In the genomic region with DNA sequence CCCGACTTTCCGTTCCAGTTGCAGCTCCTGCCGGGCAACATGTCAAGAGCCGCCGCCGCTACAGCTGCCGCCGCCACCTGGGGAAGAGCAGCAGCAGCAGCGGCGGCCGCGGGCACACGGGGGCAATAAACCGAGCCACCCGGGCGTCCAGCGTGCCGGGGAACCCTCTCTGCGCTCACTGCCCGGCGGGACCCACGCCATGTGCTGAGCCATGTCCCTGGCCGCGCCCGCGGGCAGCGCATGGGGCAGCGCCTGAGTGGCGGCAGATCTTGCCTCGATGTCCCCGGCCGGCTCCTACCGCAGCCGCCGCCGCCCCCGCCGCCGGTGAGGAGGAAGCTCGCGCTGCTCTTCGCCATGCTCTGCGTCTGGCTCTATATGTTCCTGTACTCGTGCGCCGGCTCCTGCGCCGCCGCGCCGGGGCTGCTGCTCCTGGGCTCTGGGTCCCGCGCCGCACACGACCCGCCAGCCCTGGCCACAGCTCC, we compare ENCODE assay signal across 1 cellular context.
TF ChIP-seq lines count a peak whose summit lies in the region.

No MANE protein-coding gene starts in this region.

TF ChIP-seq in HEK293, 187 proteins besides CTCF, POLR2A, EP300 and RAD21 (continued from another document):
- TF ChIP-seq, protein P1, sequence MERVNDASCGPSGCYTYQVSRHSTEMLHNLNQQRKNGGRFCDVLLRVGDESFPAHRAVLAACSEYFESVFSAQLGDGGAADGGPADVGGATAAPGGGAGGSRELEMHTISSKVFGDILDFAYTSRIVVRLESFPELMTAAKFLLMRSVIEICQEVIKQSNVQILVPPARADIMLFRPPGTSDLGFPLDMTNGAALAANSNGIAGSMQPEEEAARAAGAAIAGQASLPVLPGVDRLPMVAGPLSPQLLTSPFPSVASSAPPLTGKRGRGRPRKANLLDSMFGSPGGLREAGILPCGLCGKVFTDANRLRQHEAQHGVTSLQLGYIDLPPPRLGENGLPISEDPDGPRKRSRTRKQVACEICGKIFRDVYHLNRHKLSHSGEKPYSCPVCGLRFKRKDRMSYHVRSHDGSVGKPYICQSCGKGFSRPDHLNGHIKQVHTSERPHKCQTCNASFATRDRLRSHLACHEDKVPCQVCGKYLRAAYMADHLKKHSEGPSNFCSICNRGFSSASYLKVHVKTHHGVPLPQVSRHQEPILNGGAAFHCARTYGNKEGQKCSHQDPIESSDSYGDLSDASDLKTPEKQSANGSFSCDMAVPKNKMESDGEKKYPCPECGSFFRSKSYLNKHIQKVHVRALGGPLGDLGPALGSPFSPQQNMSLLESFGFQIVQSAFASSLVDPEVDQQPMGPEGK (tag by site-specific recombination; IDR thresholded peaks at IDR 0.05), result peak; percentile 42
- TF ChIP-seq ZNF341 (tag by site-specific recombination; IDR thresholded peaks at IDR 0.05; ENCODE audit: low read depth) (peak; percentile 87), OSR2 (tag by site-specific recombination; IDR thresholded peaks at IDR 0.05) (0 out of 2 replicates have a peak, but pooled peaks have one; percentile 6), ZNF121 (tag by site-specific recombination; IDR thresholded peaks at IDR 0.05) (peak; percentile 55; the same call in 1 of the 2 replicates), ZNF600 (tag by site-specific recombination; IDR thresholded peaks at IDR 0.05) (peak; percentile 52), ZNF501 (tag by site-specific recombination; IDR thresholded peaks at IDR 0.05) (peak; percentile 41), ZNF610 (tag by site-specific recombination; IDR thresholded peaks at IDR 0.05; ENCODE audit: borderline replicate concordance) (0 out of 2 replicates have a peak, but pooled peaks have one; percentile 50), MYNN (tag by site-specific recombination; IDR thresholded peaks at IDR 0.05; ENCODE audit: borderline replicate concordance) (0 out of 2 replicates have a peak, but pooled peaks have one; percentile 11), GLI2 (tag by site-specific recombination; IDR thresholded peaks at IDR 0.05; ENCODE audit: borderline replicate concordance, low read depth) (no peak), ZNF394 (tag by site-specific recombination; IDR thresholded peaks at IDR 0.05; ENCODE audit: borderline replicate concordance) (peak; percentile 26; the same call in 1 of the 2 replicates), ZNF391 (tag by site-specific recombination; IDR thresholded peaks at IDR 0.05; ENCODE audit: borderline replicate concordance, low read depth) (0 out of 2 replicates have a peak, but pooled peaks have one; percentile 56)
- TF ChIP-seq, protein P2, sequence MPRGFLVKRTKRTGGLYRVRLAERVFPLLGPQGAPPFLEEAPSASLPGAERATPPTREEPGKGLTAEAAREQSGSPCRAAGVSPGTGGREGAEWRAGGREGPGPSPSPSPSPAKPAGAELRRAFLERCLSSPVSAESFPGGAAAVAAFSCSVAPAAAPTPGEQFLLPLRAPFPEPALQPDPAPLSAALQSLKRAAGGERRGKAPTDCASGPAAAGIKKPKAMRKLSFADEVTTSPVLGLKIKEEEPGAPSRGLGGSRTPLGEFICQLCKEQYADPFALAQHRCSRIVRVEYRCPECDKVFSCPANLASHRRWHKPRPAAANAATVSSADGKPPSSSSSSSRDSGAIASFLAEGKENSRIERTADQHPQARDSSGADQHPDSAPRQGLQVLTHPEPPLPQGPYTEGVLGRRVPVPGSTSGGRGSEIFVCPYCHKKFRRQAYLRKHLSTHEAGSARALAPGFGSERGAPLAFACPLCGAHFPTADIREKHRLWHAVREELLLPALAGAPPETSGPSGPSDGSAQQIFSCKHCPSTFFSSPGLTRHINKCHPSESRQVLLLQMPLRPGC (tag by site-specific recombination; IDR thresholded peaks at IDR 0.05), result 0 out of 2 replicates have a peak, but pooled peaks have one; percentile 1
- TF ChIP-seq, protein P3, sequence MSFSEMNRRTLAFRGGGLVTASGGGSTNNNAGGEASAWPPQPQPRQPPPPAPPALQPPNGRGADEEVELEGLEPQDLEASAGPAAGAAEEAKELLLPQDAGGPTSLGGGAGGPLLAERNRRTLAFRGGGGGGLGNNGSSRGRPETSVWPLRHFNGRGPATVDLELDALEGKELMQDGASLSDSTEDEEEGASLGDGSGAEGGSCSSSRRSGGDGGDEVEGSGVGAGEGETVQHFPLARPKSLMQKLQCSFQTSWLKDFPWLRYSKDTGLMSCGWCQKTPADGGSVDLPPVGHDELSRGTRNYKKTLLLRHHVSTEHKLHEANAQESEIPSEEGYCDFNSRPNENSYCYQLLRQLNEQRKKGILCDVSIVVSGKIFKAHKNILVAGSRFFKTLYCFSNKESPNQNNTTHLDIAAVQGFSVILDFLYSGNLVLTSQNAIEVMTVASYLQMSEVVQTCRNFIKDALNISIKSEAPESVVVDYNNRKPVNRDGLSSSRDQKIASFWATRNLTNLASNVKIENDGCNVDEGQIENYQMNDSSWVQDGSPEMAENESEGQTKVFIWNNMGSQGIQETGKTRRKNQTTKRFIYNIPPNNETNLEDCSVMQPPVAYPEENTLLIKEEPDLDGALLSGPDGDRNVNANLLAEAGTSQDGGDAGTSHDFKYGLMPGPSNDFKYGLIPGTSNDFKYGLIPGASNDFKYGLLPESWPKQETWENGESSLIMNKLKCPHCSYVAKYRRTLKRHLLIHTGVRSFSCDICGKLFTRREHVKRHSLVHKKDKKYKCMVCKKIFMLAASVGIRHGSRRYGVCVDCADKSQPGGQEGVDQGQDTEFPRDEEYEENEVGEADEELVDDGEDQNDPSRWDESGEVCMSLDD (tag by site-specific recombination; IDR thresholded peaks at IDR 0.05), result peak; percentile 53; the same call in 1 of the 2 replicates
- TF ChIP-seq, protein P4, sequence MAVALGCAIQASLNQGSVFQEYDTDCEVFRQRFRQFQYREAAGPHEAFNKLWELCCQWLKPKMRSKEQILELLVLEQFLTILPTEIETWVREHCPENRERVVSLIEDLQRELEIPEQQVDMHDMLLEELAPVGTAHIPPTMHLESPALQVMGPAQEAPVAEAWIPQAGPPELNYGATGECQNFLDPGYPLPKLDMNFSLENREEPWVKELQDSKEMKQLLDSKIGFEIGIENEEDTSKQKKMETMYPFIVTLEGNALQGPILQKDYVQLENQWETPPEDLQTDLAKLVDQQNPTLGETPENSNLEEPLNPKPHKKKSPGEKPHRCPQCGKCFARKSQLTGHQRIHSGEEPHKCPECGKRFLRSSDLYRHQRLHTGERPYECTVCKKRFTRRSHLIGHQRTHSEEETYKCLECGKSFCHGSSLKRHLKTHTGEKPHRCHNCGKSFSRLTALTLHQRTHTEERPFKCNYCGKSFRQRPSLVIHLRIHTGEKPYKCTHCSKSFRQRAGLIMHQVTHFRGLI (tag by site-specific recombination; IDR thresholded peaks at IDR 0.05), result peak; percentile 23; the same call in 1 of the 2 replicates
- TF ChIP-seq, protein P5, sequence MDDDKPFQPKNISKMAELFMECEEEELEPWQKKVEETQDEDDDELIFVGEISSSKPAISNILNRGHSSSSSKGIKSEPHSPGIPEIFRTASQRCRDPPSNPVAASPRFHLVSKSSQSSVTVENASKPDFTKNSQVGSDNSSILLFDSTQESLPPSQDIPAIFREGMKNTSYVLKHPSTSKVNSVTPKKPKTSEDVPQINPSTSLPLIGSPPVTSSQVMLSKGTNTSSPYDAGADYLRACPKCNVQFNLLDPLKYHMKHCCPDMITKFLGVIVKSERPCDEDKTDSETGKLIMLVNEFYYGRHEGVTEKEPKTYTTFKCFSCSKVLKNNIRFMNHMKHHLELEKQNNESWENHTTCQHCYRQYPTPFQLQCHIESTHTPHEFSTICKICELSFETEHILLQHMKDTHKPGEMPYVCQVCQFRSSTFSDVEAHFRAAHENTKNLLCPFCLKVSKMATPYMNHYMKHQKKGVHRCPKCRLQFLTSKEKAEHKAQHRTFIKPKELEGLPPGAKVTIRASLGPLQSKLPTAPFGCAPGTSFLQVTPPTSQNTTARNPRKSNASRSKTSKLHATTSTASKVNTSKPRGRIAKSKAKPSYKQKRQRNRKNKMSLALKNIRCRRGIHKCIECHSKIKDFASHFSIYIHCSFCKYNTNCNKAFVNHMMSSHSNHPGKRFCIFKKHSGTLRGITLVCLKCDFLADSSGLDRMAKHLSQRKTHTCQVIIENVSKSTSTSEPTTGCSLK (tag by site-specific recombination; IDR thresholded peaks at IDR 0.05), result no peak
